ENCODE assay signal across 14 cellular contexts in the genomic region with DNA sequence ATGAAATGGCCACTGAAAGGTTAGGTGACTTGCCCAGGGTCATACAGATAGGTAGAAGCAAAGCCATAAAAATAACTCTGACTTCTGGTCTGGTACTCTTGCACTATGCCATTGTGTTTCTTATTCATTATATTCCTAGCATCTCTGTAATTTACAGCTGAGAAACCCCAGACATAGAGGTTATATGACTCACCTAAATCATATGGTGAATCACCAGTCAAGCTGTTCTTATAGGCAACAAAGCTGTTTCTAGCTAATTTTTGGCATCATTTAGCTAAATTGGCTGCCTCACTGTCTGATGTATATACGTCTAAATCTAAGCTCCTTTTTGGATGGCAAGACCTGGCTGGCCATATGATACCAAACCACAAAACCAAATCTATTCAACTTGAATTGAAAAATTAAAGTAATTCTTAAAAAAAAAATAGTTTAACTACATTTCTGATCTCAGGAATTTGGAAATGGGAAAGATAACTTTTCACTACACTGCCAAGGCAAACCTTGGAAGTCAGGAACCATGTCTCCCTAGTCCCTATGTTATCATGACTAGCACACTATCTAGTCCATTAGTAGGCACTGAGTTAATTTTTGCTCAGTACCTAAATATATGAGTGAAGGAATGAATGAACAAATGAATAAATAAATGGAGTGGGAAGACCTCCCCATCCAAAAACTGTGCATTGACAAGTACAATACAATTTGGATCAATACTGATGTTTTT. TPM values are rescaled to one million over a fixed set of nuclear protein-coding genes. Genes with fewer than 3 reads are reported as not detected.
DNase-seq lines count a peak whose midpoint lies in the region; TF ChIP-seq lines count a peak whose summit lies in the region.
"Had no signal": no experiment of that assay in that cellular context is flagged by ENCODE, and none has a peak within 500 bp of the region (broad histone marks: within the 10 kb centered on the region; RNA-seq: fewer than 3 reads in every experiment).

No MANE protein-coding gene starts in this region.

- H3K4me2 ChIP-seq in GM23248 (ENCODE audit: unreplicated experiment), result peak overlapping the region; percentile 42

- H4K20me1 ChIP-seq in GM23248 (ENCODE audit: insufficient read depth), result no peaks in the 10 kb centered on the region

- no peak overlapping the region for H2AFZ ChIP-seq in GM23248

- no peaks in the 10 kb centered on the region for H3K79me2 ChIP-seq in GM23248 (ENCODE audit: insufficient read depth)

- TF ChIP-seq POLR2A in testis (IDR thresholded peaks at IDR 0.05), result no peak
- TF ChIP-seq POLR2A in esophagus squamous epithelium (IDR thresholded peaks at IDR 0.05), result no peak

- 0% methylated on average over 1 of the region's 1 CpG for WGBS in GM23248 (ENCODE audit: low coverage in 1 of 2, low lambda C conversion rate in 2 of 2, missing lambda C conversion rate in 2 of 2), 2 experiments
- 74 to 90% methylated on average over 1 of the region's 1 CpG for WGBS in testis, 2 donors
- 8 to 25% methylated on average over 1 of the region's 1 CpG for WGBS in esophagus squamous epithelium, 2 donors

- POLR2A ChIA-PET in RWPE1 (lab: Yijun Ruan, JAX; ENCODE audit: low non-redundant PET), result no interaction called here

- no peak for TF ChIP-seq CTCF in RWPE1 (conservative IDR thresholded peaks at IDR 0.05; ENCODE audit: low read depth)
- no peak for TF ChIP-seq CTCF in fibroblast of the aortic adventitia (IDR thresholded peaks at IDR 0.05; ENCODE audit: insufficient read depth, low read length)
- TF ChIP-seq CTCF in testis (IDR thresholded peaks at IDR 0.05), result no peak
- TF ChIP-seq CTCF in esophagus squamous epithelium (IDR thresholded peaks at IDR 0.05), result no peak

- no peaks in the 10 kb centered on the region for H3K9me2 ChIP-seq in GM23248 (ENCODE audit: insufficient read depth)

- H3F3A ChIP-seq in GM23248 (ENCODE audit: insufficient read depth), result no peaks in the 10 kb centered on the region

- intact Hi-C loops in testis (cut with DNase I; ENCODE audit: low total_unique reads) (no loop called here), esophagus squamous epithelium (cut with DNase I) (no loop called here)

- H3K9me3 ChIP-seq in GM23248 (ENCODE audit: low read depth) (no peaks in the 10 kb centered on the region), testis (no peaks in the 10 kb centered on the region), esophagus squamous epithelium (no peaks in the 10 kb centered on the region)

- in situ Hi-C loops in ACHN (cut with HindIII; ENCODE audit: low pct_ligation_motif_present, low pct_unique_long_range_greater_than_20kb, low sequenced_read_pairs), result no loop called here
- in situ Hi-C loops in GM23248 (cut with MboI), result no loop called here

- H3K27ac ChIP-seq in GM23248, result peak overlapping the region; percentile 33; the same call in 1 of the 2 replicates
- peak overlapping the region; percentile 67 for H3K27ac ChIP-seq in RWPE1
- no peak overlapping the region for H3K27ac ChIP-seq in testis
- H3K27ac ChIP-seq in esophagus squamous epithelium, result no peak overlapping the region

- CTCF ChIA-PET in RWPE1 (lab: Yijun Ruan, JAX), result no interaction called here

- H3K36me3 ChIP-seq in GM23248 (ENCODE audit: low read depth) (no peaks in the 10 kb centered on the region), testis (ENCODE audit: low read depth, missing control alignments) (no peaks in the 10 kb centered on the region), esophagus squamous epithelium (no peaks in the 10 kb centered on the region)

- H3K4me1 ChIP-seq in GM23248 (ENCODE audit: insufficient read depth) (peaks cover 6% of the 10 kb centered on the region; the same call in 1 of the 2 replicates), testis (no peaks in the 10 kb centered on the region), esophagus squamous epithelium (no peaks in the 10 kb centered on the region)

- DNase-seq in ACHN (peak; percentile 28), GM23248 (peak; percentile 75), RWPE1 (ENCODE audit: low spot score) (peak; percentile 68), fibroblast of the aortic adventitia (ENCODE audit: low read depth) (peak; percentile 92), testis (no peak), HuH-7 (ENCODE audit: low spot score) (no peak), esophagus squamous epithelium (lab: John Stamatoyannopoulos, UW) (no peak), islet precursor cell (no peak)
- DNase-seq: aorta; CD4-positive, alpha-beta memory T cell; glutamatergic neuron; Karpas-422; NCI-H82; right cardiac atrium had no signal

- H3K9ac ChIP-seq in GM23248, result no peak overlapping the region

- H3K27me3 ChIP-seq in GM23248 (replicated peaks; ENCODE audit: insufficient read depth) (no peaks in the 10 kb centered on the region), testis (no peaks in the 10 kb centered on the region), esophagus squamous epithelium (no peaks in the 10 kb centered on the region)

- H3K4me3 ChIP-seq in GM23248, result no peak overlapping the region
- H3K4me3 ChIP-seq in fibroblast of the aortic adventitia (ENCODE audit: low read depth, low read length), result no peak overlapping the region
- no peak overlapping the region for H3K4me3 ChIP-seq in testis
- H3K4me3 ChIP-seq in esophagus squamous epithelium, result no peak overlapping the region

RNA-seq across cellular contexts. Expression of gene STAG2, which starts 41.3 kb away (rescaled TPM):
- total RNA-seq in GM23248 (2014; rRNA removed; shearing (Covaris generic)), result 51.7 and 56.3 TPM in 2 replicates
- 25.7 and 29.2 TPM in 2 replicates for polyA plus RNA-seq in GM23248 (2016; fragmentation: Nextera tagmentation; extraction: Ambion mirVana)
- total RNA-seq in fibroblast of the aortic adventitia (ENCODE audit: low replicate concordance), result 85.5 and 88.7 TPM in 2 replicates
- total RNA-seq in testis, result 10 to 100 TPM; 17.6 to 26.7 TPM
- 9.4 TPM for polyA plus RNA-seq in testis (ENCODE audit: insufficient read depth, low read depth, low replicate concordance)
- 10 to 100 TPM; 22.6 to 78.0 (median 50.7) TPM for total RNA-seq in esophagus squamous epithelium

Comparison
In these comparisons a context has a peak if more than half of its experiments do, and no peak if none do; other contexts are left out.
1. DNase-seq: peak in ACHN (single experiment), GM23248 (single experiment), RWPE1 (single experiment) and fibroblast of the aortic adventitia (single experiment); none in testis (single experiment), HuH-7 (single experiment), esophagus squamous epithelium (single experiment) and islet precursor cell (single experiment).
2. H3K27ac ChIP-seq: peak in GM23248 (single experiment) and RWPE1 (single experiment); none in testis (0 of 2) and esophagus squamous epithelium (0 of 4).